Comparison of ENCODE assay signal across 19 cellular contexts in genomic region chr5:144422025-144422424, GRCh38.
"Had no signal": no experiment of that assay in that cellular context is flagged by ENCODE, and none has a peak within 500 bp of the region (broad histone marks: within the 10 kb centered on the region; RNA-seq: fewer than 3 reads in every experiment).

No MANE protein-coding gene starts in this region.

- DNase-seq: activated naive CD4-positive, alpha-beta T cell; activated naive CD8-positive, alpha-beta T cell treated with anti-CD3 and anti-CD28 coated beads for 36 hours; activated T-cell treated with anti-CD3 and anti-CD28 coated beads, Interleukin-2, amount 50 U/mL, for 24 hours; amniotic stem cell; effector CD4-positive, alpha-beta T cell; heart left ventricle; left cardiac atrium; natural killer cell; right cardiac atrium; stimulated activated CD4-positive, alpha-beta T cell treated with anti-CD3 and anti-CD28 coated beads, Interleukin-1b, Interleukin-23, amount 100 ng/mL, for 48 hours; stomach; T-helper 9 cell; transverse colon; uterus had no signal

- H3K4me1 ChIP-seq: prostate gland, stomach, transverse colon, uterus had no signal

- H3K36me3 ChIP-seq: cardiac muscle cell, heart left ventricle, prostate gland, stomach, transverse colon, uterus had no signal

- H3K9me3 ChIP-seq: prostate gland, stomach, transverse colon, uterus had no signal

- H3K4me3 Mint-ChIP-seq: activated naive CD8-positive, alpha-beta T cell treated with anti-CD3 and anti-CD28 coated beads for 36 hours; activated T-cell treated with anti-CD3 and anti-CD28 coated beads, Interleukin-2, amount 50 U/mL, for 24 hours; activated T-helper 17 cell treated with anti-CD3 and anti-CD28 coated beads, Interleukin-2, amount 50 U/mL, for 72 hours; natural killer cell; stimulated activated memory B cell treated with anti-CD40 and anti-IgM and Interleukin-4, amounts not matched to agents 10 μg/mL and 1 μg/mL and 100 μg/mL, for 72 hours; WTC11 had no signal

- ATAC-seq: activated T-helper 17 cell treated with anti-CD3 and anti-CD28 coated beads, Interleukin-2, amount 50 U/mL, for 72 hours; heart left ventricle; natural killer cell; stimulated activated memory B cell treated with anti-CD40 and anti-IgM and Interleukin-4, amounts not matched to agents 10 μg/mL and 1 μg/mL and 100 μg/mL, for 72 hours; WTC11 had no signal

- H3K27ac ChIP-seq: cardiac muscle cell, heart left ventricle, prostate gland, stomach, transverse colon, uterus had no signal

- H3K4me3 ChIP-seq: cardiac muscle cell, heart left ventricle, prostate gland, stomach, transverse colon, uterus had no signal

- H3K4me1 Mint-ChIP-seq: activated naive CD8-positive, alpha-beta T cell treated with anti-CD3 and anti-CD28 coated beads for 36 hours; activated T-helper 17 cell treated with anti-CD3 and anti-CD28 coated beads, Interleukin-2, amount 50 U/mL, for 72 hours; natural killer cell; stimulated activated memory B cell treated with anti-CD40 and anti-IgM and Interleukin-4, amounts not matched to agents 10 μg/mL and 1 μg/mL and 100 μg/mL, for 72 hours had no signal

- H3K27me3 Mint-ChIP-seq: activated naive CD8-positive, alpha-beta T cell treated with anti-CD3 and anti-CD28 coated beads for 36 hours; activated T-cell treated with anti-CD3 and anti-CD28 coated beads, Interleukin-2, amount 50 U/mL, for 24 hours; activated T-helper 17 cell treated with anti-CD3 and anti-CD28 coated beads, Interleukin-2, amount 50 U/mL, for 72 hours; stimulated activated memory B cell treated with anti-CD40 and anti-IgM and Interleukin-4, amounts not matched to agents 10 μg/mL and 1 μg/mL and 100 μg/mL, for 72 hours had no signal

- H3K36me3 Mint-ChIP-seq: activated naive CD8-positive, alpha-beta T cell treated with anti-CD3 and anti-CD28 coated beads for 36 hours; natural killer cell; stimulated activated memory B cell treated with anti-CD40 and anti-IgM and Interleukin-4, amounts not matched to agents 10 μg/mL and 1 μg/mL and 100 μg/mL, for 72 hours had no signal

- H3K27me3 ChIP-seq: cardiac muscle cell, heart left ventricle, stomach, transverse colon, uterus had no signal

- H3K27ac Mint-ChIP-seq: activated naive CD8-positive, alpha-beta T cell treated with anti-CD3 and anti-CD28 coated beads for 36 hours; activated T-cell treated with anti-CD3 and anti-CD28 coated beads, Interleukin-2, amount 50 U/mL, for 24 hours; activated T-helper 17 cell treated with anti-CD3 and anti-CD28 coated beads, Interleukin-2, amount 50 U/mL, for 72 hours; natural killer cell; stimulated activated memory B cell treated with anti-CD40 and anti-IgM and Interleukin-4, amounts not matched to agents 10 μg/mL and 1 μg/mL and 100 μg/mL, for 72 hours; WTC11 had no signal
